In genomic region chr6:134063121-134063965, GRCh38 we compare ENCODE assay signal across 8 cellular contexts. TPM values are rescaled to one million over a fixed set of nuclear protein-coding genes. Genes with fewer than 3 reads are reported as not detected.
DNase-seq lines count a peak whose midpoint lies in the region; ATAC-seq and TF ChIP-seq lines count a peak whose summit lies in the region.
"Had no signal": no experiment of that assay in that cellular context is flagged by ENCODE, and none has a peak within 500 bp of the region (broad histone marks: within the 10 kb centered on the region; RNA-seq: fewer than 3 reads in every experiment).

No MANE protein-coding gene starts in this region.

- H2AFZ ChIP-seq in trophoblast cell (ENCODE audit: insufficient read depth, low read length, poor library complexity), result peak overlapping the region; percentile 67

- H4K8ac ChIP-seq in trophoblast cell (ENCODE audit: low read depth, low read length), result peak overlapping the region; percentile 79

- intact Hi-C loops in esophagus muscularis mucosa (cut with DNase I), result loop anchor here (1.0 kb wide), 1 partner anchor 90 kb away; no protein-coding TSS in a partner anchor

- no peak overlapping the region for H3K4me3 ChIP-seq in esophagus muscularis mucosa
- no peak overlapping the region for H3K4me3 ChIP-seq in trophoblast cell (ENCODE audit: low read depth, low read length)
- no peak overlapping the region for H3K4me3 ChIP-seq in brain microvascular endothelial cell (ENCODE audit: low read depth, low read length)

- POLR2A ChIA-PET in HEK293T (lab: Yijun Ruan, JAX), result interaction anchor here (0.8 to 1.4 kb wide), 2 partner anchors 12 to 72 kb away, joined by 3 to 5 read pairs; no protein-coding TSS in a partner anchor

- H3K4me1 ChIP-seq in esophagus muscularis mucosa (peaks cover 37 to 55% (median 49%) of the 10 kb centered on the region in 4 donors), trophoblast cell (ENCODE audit: control insufficient read depth in 1 of 2, insufficient read depth in 2 of 2, low read length in 2 of 2) (peaks cover 14 to 15% of the 10 kb centered on the region in 2 experiments)

- peak overlapping the region; percentile 69 to 81 (median 80) for H3K27ac ChIP-seq in esophagus muscularis mucosa (replicated peaks in 1 of 4)
- peak overlapping the region; percentile 61 for H3K27ac ChIP-seq in trophoblast cell (ENCODE audit: low read depth, low read length)
- H3K27ac ChIP-seq in brain microvascular endothelial cell, result no peak overlapping the region

- CTCF ChIA-PET in HEK293T (lab: Yijun Ruan, JAX), result interaction anchor here (0.6 to 3.8 kb wide), 45 partner anchors 10 to 209 kb away, joined by 3 to 34 read pairs (median 4); partner anchors contain the start of gene SLC2A12

- H3K79me2 ChIP-seq in trophoblast cell (ENCODE audit: control insufficient read depth, insufficient read depth, low read length, poor library complexity), result no peaks in the 10 kb centered on the region

- DNase-seq in HEK293T (ENCODE audit: extremely low spot score) (peak; percentile 31), NCI-H526 treated with DMSO at 0.1 percent for 48 hours (lab: John Stamatoyannopoulos, UW) (peak; percentile 19), esophagus muscularis mucosa (ENCODE audit: extremely low spot score) (no peak), trophoblast cell (no peak), brain microvascular endothelial cell (no peak), ACHN (no peak)
- DNase-seq: GF-D8 had no signal

- TF ChIP-seq EP300 in esophagus muscularis mucosa (IDR thresholded peaks at IDR 0.05), result no peak

- no peak overlapping the region for H2AK5ac ChIP-seq in trophoblast cell (ENCODE audit: low read length)

- no peak overlapping the region for H3K4ac ChIP-seq in trophoblast cell (ENCODE audit: low read depth, low read length)

- H3K14ac ChIP-seq in trophoblast cell (ENCODE audit: low read length), result no peak overlapping the region

- H3K23ac ChIP-seq in trophoblast cell (ENCODE audit: low read length), result no peak overlapping the region

- WGBS in esophagus muscularis mucosa, result 40% methylated on average over 10 of the region's 10 CpGs
- WGBS in trophoblast cell (ENCODE audit: extremely low coverage, insufficient coverage, insufficient read length), result no CpG with 5 or more reads among the region's 10 CpGs

- no peaks in the 10 kb centered on the region for H3K27me3 ChIP-seq in esophagus muscularis mucosa
- H3K27me3 ChIP-seq in trophoblast cell (ENCODE audit: insufficient read depth, low read length), result no peaks in the 10 kb centered on the region
- H3K27me3 ChIP-seq in brain microvascular endothelial cell (replicated peaks), result no peaks in the 10 kb centered on the region

- TF ChIP-seq CTCF in esophagus muscularis mucosa (IDR thresholded peaks at IDR 0.05), result no peak
- TF ChIP-seq CTCF in brain microvascular endothelial cell (IDR thresholded peaks at IDR 0.05; ENCODE audit: low read depth, low read length, missing control alignments), result no peak

- TF ChIP-seq POLR2A in esophagus muscularis mucosa (IDR thresholded peaks at IDR 0.05; ENCODE audit: low read depth), result no peak

- H2BK12ac ChIP-seq in trophoblast cell (ENCODE audit: low read length), result peak overlapping the region; percentile 74

- H3K36me3 ChIP-seq in esophagus muscularis mucosa (no peaks in the 10 kb centered on the region), trophoblast cell (ENCODE audit: control insufficient read depth in 1 of 2, insufficient read depth in 2 of 2, low read length in 2 of 2) (no peaks in the 10 kb centered on the region), brain microvascular endothelial cell (replicated peaks) (no peaks in the 10 kb centered on the region)

- no peak for ATAC-seq in GM18519 (IDR thresholded peaks at IDR 0.05; ENCODE audit: low FRiP score, unreplicated experiment)

- H3K4me2 ChIP-seq in trophoblast cell (ENCODE audit: low read length), result peak overlapping the region; percentile 48

- H3K79me1 ChIP-seq in trophoblast cell (ENCODE audit: low read length), result peaks cover 23% of the 10 kb centered on the region

- no peak overlapping the region for H3K18ac ChIP-seq in trophoblast cell (ENCODE audit: low read length)

- H3K9me3 ChIP-seq in esophagus muscularis mucosa, result no peaks in the 10 kb centered on the region
- H3K9me3 ChIP-seq in trophoblast cell (ENCODE audit: insufficient read depth, low read depth, low read length), result no peaks in the 10 kb centered on the region

- no peak overlapping the region for H2BK5ac ChIP-seq in trophoblast cell (ENCODE audit: low read depth, low read length, poor library complexity)

- H2BK120ac ChIP-seq in trophoblast cell (ENCODE audit: insufficient read depth, low read length, poor library complexity), result peak overlapping the region; percentile 1

- H4K91ac ChIP-seq in trophoblast cell (ENCODE audit: low read depth, low read length), result no peak overlapping the region

- no peak overlapping the region for H4K12ac ChIP-seq in trophoblast cell (ENCODE audit: low read depth, low read length)

- in situ Hi-C loops in brain microvascular endothelial cell (cut with HindIII; ENCODE audit: low pct_ligation_motif_present, low sequenced_read_pairs), result no loop called here
- in situ Hi-C loops in ACHN (cut with HindIII; ENCODE audit: low pct_ligation_motif_present, low pct_unique_long_range_greater_than_20kb, low sequenced_read_pairs), result no loop called here

- no peak overlapping the region for H3K9ac ChIP-seq in trophoblast cell (ENCODE audit: low read length)

TF ChIP-seq in HEK293T, 16 proteins besides CTCF, POLR2A, EP300 and RAD21:
- TF ChIP-seq FOXM1 (IDR thresholded peaks at IDR 0.05; ENCODE audit: borderline replicate concordance) (peak; percentile 75; the same call in 1 of the 2 replicates), FOXA1 (IDR thresholded peaks at IDR 0.05) (no peak), L3MBTL2 (conservative IDR thresholded peaks at IDR 0.05) (0 out of 2 replicates have a peak, but pooled peaks have one; percentile 54), SUZ12 (IDR thresholded peaks at IDR 0.05) (no peak), ZNF384 (IDR thresholded peaks at IDR 0.05) (no peak), FOXK2 (IDR thresholded peaks at IDR 0.05) (no peak), PKNOX1 (IDR thresholded peaks at IDR 0.05) (no peak)

RNA-seq across cellular contexts. Expression of gene SLC2A12, which starts 10.9 kb away (rescaled TPM):
- 10 to 100 TPM; 23.2 to 50.7 (median 43.1) TPM for total RNA-seq in esophagus muscularis mucosa
- polyA plus RNA-seq in trophoblast cell (2013), result 17.4 and 17.5 TPM in 2 replicates

Comparison
In these comparisons a context has a peak if more than half of its experiments do, and no peak if none do; other contexts are left out.
1. DNase-seq: peak in HEK293T (single experiment) and NCI-H526 treated with DMSO at 0.1 percent for 48 hours (single experiment); none in esophagus muscularis mucosa (single experiment), trophoblast cell (0 of 2), brain microvascular endothelial cell (single experiment) and ACHN (single experiment).